ENCODE assay signal across 17 cellular contexts in the genomic region with DNA sequence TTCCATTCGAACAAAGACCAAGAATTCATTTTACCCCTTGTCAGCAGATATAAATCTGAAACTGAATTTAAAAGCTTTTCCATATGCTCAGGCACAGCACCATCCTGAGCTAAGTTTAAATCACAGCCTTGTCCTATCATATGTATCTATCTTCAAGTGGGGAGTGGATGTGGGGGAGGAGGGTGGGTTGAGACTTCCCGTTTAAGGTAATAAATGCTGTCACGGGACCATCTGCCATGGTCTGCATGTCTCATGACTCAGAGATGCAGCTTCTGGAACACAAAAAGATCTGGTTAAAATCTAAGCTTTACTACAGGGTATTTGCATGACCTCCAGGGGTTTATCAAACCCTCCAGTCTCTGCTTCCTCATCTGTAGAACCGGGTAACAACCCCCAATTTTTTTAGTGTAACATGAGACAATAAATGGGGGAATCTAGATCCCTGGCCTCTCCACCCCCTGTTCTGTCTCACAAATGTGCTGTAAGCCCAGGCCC.
DNase-seq lines count a peak whose midpoint lies in the region; ATAC-seq and TF ChIP-seq lines count a peak whose summit lies in the region.
"Had no signal": no experiment of that assay in that cellular context is flagged by ENCODE, and none has a peak within 500 bp of the region (broad histone marks: within the 10 kb centered on the region; RNA-seq: fewer than 3 reads in every experiment).

No MANE protein-coding gene starts in this region.

- H3K27me3 ChIP-seq in mesenchymal stem cell (ENCODE audit: control insufficient read depth in 1 of 2, insufficient read depth in 1 of 2, low read length in 2 of 2): no peaks in the 10 kb centered on the region
- no peaks in the 10 kb centered on the region for H3K27me3 ChIP-seq in psoas muscle (ENCODE audit: insufficient read depth in 3 of 3, low read length in 2 of 3)

- H3K79me1 ChIP-seq in mesenchymal stem cell (replicated peaks; ENCODE audit: low read length, poor library complexity, severe bottlenecking): no peaks in the 10 kb centered on the region

- H2BK12ac ChIP-seq in mesenchymal stem cell (ENCODE audit: low read length in 2 of 2): no peak overlapping the region

- in situ Hi-C loops in KBM-7 (cut with MboI; ENCODE audit: low pct_unique_long_range_greater_than_20kb, low sequenced_read_pairs): no loop called here

- H3K4me3 ChIP-seq in mesenchymal stem cell (ENCODE audit: insufficient read depth in 1 of 2, low read depth in 1 of 2, low read length in 2 of 2) (no peak overlapping the region), psoas muscle (no peak overlapping the region)
- H3K4me3 ChIP-seq: GM23248 had no signal

- H4K8ac ChIP-seq in mesenchymal stem cell (ENCODE audit: low read length): no peak overlapping the region

- TF ChIP-seq CTCF in psoas muscle (IDR thresholded peaks at IDR 0.05): no peak

- H3K9ac ChIP-seq in mesenchymal stem cell (ENCODE audit: low read length): no peak overlapping the region
- H3K9ac ChIP-seq: GM23248 had no signal

- H3K18ac ChIP-seq in mesenchymal stem cell (ENCODE audit: low read depth in 1 of 2, low read length in 2 of 2): no peak overlapping the region

- H3K9me3 ChIP-seq in mesenchymal stem cell (ENCODE audit: control insufficient read depth, low read length) (peaks cover 3% of the 10 kb centered on the region), psoas muscle (no peaks in the 10 kb centered on the region)

- H2BK5ac ChIP-seq in mesenchymal stem cell (ENCODE audit: low read depth, low read length, poor library complexity, severe bottlenecking): no peak overlapping the region

- no peak overlapping the region for H2BK120ac ChIP-seq in mesenchymal stem cell (ENCODE audit: low read depth, low read length)

- WGBS in mesenchymal stem cell: 34% methylated on average over 4 of the region's 4 CpGs
- 26 to 40% (median 38%) methylated on average over 4 of the region's 4 CpGs for WGBS in psoas muscle, 3 donors

- H3K4me1 ChIP-seq in mesenchymal stem cell (ENCODE audit: control insufficient read depth, insufficient read depth, low read depth, low read length) (peaks cover 2% of the 10 kb centered on the region), psoas muscle (no peaks in the 10 kb centered on the region)

- intact Hi-C loops in psoas muscle (cut with DNase I): no loop called here

- no peak overlapping the region for H3K4ac ChIP-seq in mesenchymal stem cell (ENCODE audit: low read depth in 1 of 2, low read length in 2 of 2)

- H2AFZ ChIP-seq in mesenchymal stem cell (ENCODE audit: low read depth, low read length): no peak overlapping the region
- H2AFZ ChIP-seq: GM23248 had no signal

- no peak overlapping the region for H2BK15ac ChIP-seq in mesenchymal stem cell (ENCODE audit: low read depth, poor library complexity, severe bottlenecking)

- H3K27ac ChIP-seq in mesenchymal stem cell (ENCODE audit: low read length, poor library complexity, severe bottlenecking): no peak overlapping the region
- H3K27ac ChIP-seq in psoas muscle: no peak overlapping the region
- H3K27ac ChIP-seq: GM23248 had no signal

- no peak overlapping the region for H3K14ac ChIP-seq in mesenchymal stem cell (ENCODE audit: low read length in 2 of 2)

- no peaks in the 10 kb centered on the region for H3K36me3 ChIP-seq in mesenchymal stem cell (ENCODE audit: control insufficient read depth in 1 of 2, insufficient read depth in 2 of 2, low read depth in 1 of 2, low read length in 2 of 2)
- no peaks in the 10 kb centered on the region for H3K36me3 ChIP-seq in psoas muscle (ENCODE audit: insufficient read depth in 1 of 2, low read depth in 1 of 2)

- ATAC-seq in GM21390 (IDR thresholded peaks at IDR 0.05; ENCODE audit: unreplicated experiment) (no peak), psoas muscle (no peak), GM18502 (IDR thresholded peaks at IDR 0.05; ENCODE audit: poor library complexity, unreplicated experiment) (no peak)
- ATAC-seq: HCT116, Panc1, Right ventricle myocardium inferior had no signal

- no peak overlapping the region for H2AK5ac ChIP-seq in mesenchymal stem cell (ENCODE audit: low read length, severe bottlenecking)

- no peak overlapping the region for H4K91ac ChIP-seq in mesenchymal stem cell (ENCODE audit: low read length)

- DNase-seq in COLO829 (ENCODE audit: low spot score) (peak; percentile 13), KBM-7 (peak; percentile 5), RPMI7951 (ENCODE audit: low read depth) (peak; percentile 3), mesenchymal stem cell (peak; percentile 2), GM19238 (ENCODE audit: insufficient read length, low spot score) (no peak), psoas muscle (no peak)
- DNase-seq: DMS79, GM23248, NCI-H1417, NCI-H187 treated with DMSO at 0.1 percent for 48 hours, NCI-H446 treated with DMSO at 0.1 percent for 48 hours, NCI-H774 had no signal

- no peak overlapping the region for H3K4me2 ChIP-seq in mesenchymal stem cell (ENCODE audit: low read length, poor library complexity, severe bottlenecking)

- no peak overlapping the region for H3K23ac ChIP-seq in mesenchymal stem cell (ENCODE audit: low read length in 2 of 2)

Comparison
In these comparisons a context has a peak if more than half of its experiments do, and no peak if none do; other contexts are left out.
1. DNase-seq: peak in COLO829 (single experiment), KBM-7 (single experiment), RPMI7951 (single experiment) and mesenchymal stem cell (single experiment); none in GM19238 (single experiment) and psoas muscle (0 of 2).